In the genomic region with DNA sequence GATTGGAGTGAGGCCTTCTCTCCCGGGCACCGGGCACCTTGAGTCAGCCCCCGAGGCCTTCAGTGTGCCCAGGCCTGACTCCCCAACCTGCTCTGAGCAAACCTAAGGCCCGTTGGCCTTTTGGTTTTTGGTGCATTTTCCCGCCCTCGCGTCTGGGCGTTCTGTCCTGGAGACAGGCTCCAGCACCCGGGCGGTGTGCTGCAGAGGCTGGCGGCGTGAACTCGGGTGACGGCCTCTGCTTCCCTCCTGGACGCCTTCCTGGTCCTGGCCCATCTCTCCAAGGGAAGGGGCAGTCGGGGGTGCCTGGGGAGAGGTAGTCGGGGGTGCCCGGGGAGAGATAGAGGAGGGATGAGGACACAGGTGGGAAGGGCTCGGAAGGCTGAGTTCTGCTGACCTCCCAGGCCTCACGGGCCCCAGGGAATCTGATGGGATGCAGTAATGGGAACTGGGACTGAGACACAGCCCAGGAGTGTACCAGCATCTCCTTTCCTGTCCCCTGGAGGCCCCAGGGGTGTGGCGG, we compare ENCODE assay signal across 16 cellular contexts.
DNase-seq lines count a peak whose midpoint lies in the region; ATAC-seq, FAIRE-seq and TF ChIP-seq lines count a peak whose summit lies in the region.
"Had no signal": no experiment of that assay in that cellular context is flagged by ENCODE, and none has a peak within 500 bp of the region (broad histone marks: within the 10 kb centered on the region; RNA-seq: fewer than 3 reads in every experiment).

No MANE protein-coding gene starts in this region.

- no peak for ATAC-seq in Right ventricle myocardium inferior

- intact Hi-C loops in Right ventricle myocardium inferior (cut with DNase I) = no loop called here
- intact Hi-C loops in kidney (cut with DNase I) = no loop called here

- H3K9me3 ChIP-seq in right atrium auricular region = no peaks in the 10 kb centered on the region
- no peaks in the 10 kb centered on the region for H3K9me3 ChIP-seq in NT2/D1 (ENCODE audit: insufficient read depth, low read length)
- no peaks in the 10 kb centered on the region for H3K9me3 ChIP-seq in kidney (ENCODE audit: control insufficient read depth in 1 of 2, low read length in 2 of 2)
- H3K9me3 ChIP-seq: BLaER1, Caco-2 had no signal

- TF ChIP-seq CTCF in right atrium auricular region (IDR thresholded peaks at IDR 0.05) = no peak
- TF ChIP-seq CTCF in kidney (IDR thresholded peaks at IDR 0.05; ENCODE audit: borderline replicate concordance, extremely low read depth, insufficient read depth) = no peak
- no peak for TF ChIP-seq CTCF in osteocyte (IDR thresholded peaks at IDR 0.05)

- H3K27me3 Mint-ChIP-seq in osteocyte (ENCODE audit: unreplicated experiment) = no peaks in the 10 kb centered on the region

- no peak overlapping the region for H3K4me3 ChIP-seq in right atrium auricular region
- no peak overlapping the region for H3K4me3 ChIP-seq in NT2/D1 (ENCODE audit: insufficient read length, low read depth)
- no peak overlapping the region for H3K4me3 ChIP-seq in kidney (ENCODE audit: low read length in 2 of 2)
- H3K4me3 ChIP-seq: BLaER1 had no signal

- no peaks in the 10 kb centered on the region for H3K9me3 Mint-ChIP-seq in osteocyte (ENCODE audit: unreplicated experiment)
- H3K9me3 Mint-ChIP-seq: CD8-positive, alpha-beta memory T cell had no signal

- DNase-seq in Right ventricle myocardium inferior (ENCODE audit: missing footprints) (peak; percentile 50), right atrium auricular region (ENCODE audit: low spot score) (no peak), NT2/D1 (ENCODE audit: low read depth, low spot score) (no peak), kidney (peak; percentile 46), osteocyte (ENCODE audit: extremely low spot score, unreplicated experiment) (no peak), NCI-H187 treated with DMSO at 0.1 percent for 48 hours (lab: John Stamatoyannopoulos, UW) (no peak), SIG-M5 (lab: John Stamatoyannopoulos, UW) (no peak), DMS153 (lab: John Stamatoyannopoulos, UW) (no peak)
- DNase-seq: 8988T, AML-193, Caco-2, DMS53, GF-D8, H7 had no signal

- H3K36me3 Mint-ChIP-seq in osteocyte (ENCODE audit: unreplicated experiment) = no peaks in the 10 kb centered on the region
- H3K36me3 Mint-ChIP-seq: CD8-positive, alpha-beta memory T cell had no signal

- peak overlapping the region; percentile 21 for H3K9ac ChIP-seq in NT2/D1 (ENCODE audit: insufficient read length, low read depth)
- no peak overlapping the region for H3K9ac ChIP-seq in kidney (ENCODE audit: low read length in 2 of 2)
- H3K9ac ChIP-seq: BLaER1 had no signal

- H3K27me3 ChIP-seq in right atrium auricular region (no peaks in the 10 kb centered on the region), NT2/D1 (ENCODE audit: insufficient read depth, insufficient read length) (no peaks in the 10 kb centered on the region)
- H3K27me3 ChIP-seq: BLaER1 had no signal

- H3K4me3 Mint-ChIP-seq in osteocyte (ENCODE audit: unreplicated experiment) = no peak overlapping the region
- H3K4me3 Mint-ChIP-seq: CD8-positive, alpha-beta memory T cell had no signal

- peaks cover 19% of the 10 kb centered on the region for H3K4me1 Mint-ChIP-seq in osteocyte (ENCODE audit: unreplicated experiment)
- H3K4me1 Mint-ChIP-seq: CD8-positive, alpha-beta memory T cell had no signal

- peak overlapping the region; percentile 50 for H3K27ac Mint-ChIP-seq in osteocyte (ENCODE audit: unreplicated experiment)
- H3K27ac Mint-ChIP-seq: CD8-positive, alpha-beta memory T cell had no signal

- H3K36me3 ChIP-seq in right atrium auricular region = no peaks in the 10 kb centered on the region
- peaks cover under 1% of the 10 kb centered on the region for H3K36me3 ChIP-seq in NT2/D1 (ENCODE audit: insufficient read depth, insufficient read length, low read length)
- no peaks in the 10 kb centered on the region for H3K36me3 ChIP-seq in kidney (ENCODE audit: control insufficient read depth in 1 of 2, insufficient read depth in 2 of 2, low read length in 2 of 2)
- H3K36me3 ChIP-seq: BLaER1 had no signal

- H3K27ac ChIP-seq in right atrium auricular region = no peak overlapping the region
- no peak overlapping the region for H3K27ac ChIP-seq in kidney (ENCODE audit: low read depth in 2 of 2, low read length in 2 of 2)
- H3K27ac ChIP-seq: BLaER1 had no signal

- no peak for FAIRE-seq in kidney (lab: Jason Lieb, UNC)

- no peaks in the 10 kb centered on the region for H3K4me1 ChIP-seq in right atrium auricular region
- H3K4me1 ChIP-seq in NT2/D1 (ENCODE audit: insufficient read depth, insufficient read length) = peaks cover 15% of the 10 kb centered on the region
- no peaks in the 10 kb centered on the region for H3K4me1 ChIP-seq in kidney (ENCODE audit: control insufficient read depth in 1 of 2, insufficient read depth in 1 of 2, low read depth in 1 of 2, low read length in 2 of 2)
- H3K4me1 ChIP-seq: BLaER1, Caco-2 had no signal

Comparison
In these comparisons a context has a peak if more than half of its experiments do, and no peak if none do; other contexts are left out.
1. DNase-seq: peak in Right ventricle myocardium inferior (single experiment) and kidney (single experiment); none in right atrium auricular region (single experiment), NT2/D1 (single experiment), osteocyte (single experiment), NCI-H187 treated with DMSO at 0.1 percent for 48 hours (single experiment), SIG-M5 (single experiment) and DMS153 (single experiment).